Comparison of ENCODE assay signal across 1 cellular context in the genomic region with DNA sequence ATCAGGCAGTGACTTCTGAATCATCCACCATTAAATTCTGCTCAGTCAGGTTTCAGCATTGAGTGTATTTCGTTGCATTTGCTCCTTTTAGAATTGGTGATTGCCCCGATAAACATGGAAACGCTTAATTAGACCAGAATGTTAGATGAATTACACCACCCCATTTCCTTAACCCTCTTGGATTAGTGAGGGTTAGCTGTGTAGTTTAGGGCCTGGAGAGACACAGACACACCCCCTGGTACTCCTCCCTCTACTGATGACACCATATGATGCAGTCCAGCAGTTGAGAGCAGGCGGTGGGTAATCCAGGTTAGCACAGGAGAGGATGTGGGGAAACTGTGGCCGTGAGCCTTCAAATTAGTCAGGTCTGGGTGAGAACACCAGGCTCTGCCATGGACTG.
TF ChIP-seq lines count a peak whose summit lies in the region.

No MANE protein-coding gene starts in this region.

TF ChIP-seq in K562, 482 proteins besides CTCF, POLR2A, EP300 and RAD21:
- TF ChIP-seq ZNF584 (CRISPR knock-in tag; IDR thresholded peaks at IDR 0.05; ENCODE audit: low read depth), result no peak
- no peak for TF ChIP-seq TRIM28 (IDR thresholded peaks at IDR 0.05)
- no peak for TF ChIP-seq ERF (CRISPR knock-in tag; IDR thresholded peaks at IDR 0.05)
- TF ChIP-seq TCF7L2 (IDR thresholded peaks at IDR 0.05; ENCODE audit: low read depth, low read length), result no peak
- TF ChIP-seq, protein P1, sequence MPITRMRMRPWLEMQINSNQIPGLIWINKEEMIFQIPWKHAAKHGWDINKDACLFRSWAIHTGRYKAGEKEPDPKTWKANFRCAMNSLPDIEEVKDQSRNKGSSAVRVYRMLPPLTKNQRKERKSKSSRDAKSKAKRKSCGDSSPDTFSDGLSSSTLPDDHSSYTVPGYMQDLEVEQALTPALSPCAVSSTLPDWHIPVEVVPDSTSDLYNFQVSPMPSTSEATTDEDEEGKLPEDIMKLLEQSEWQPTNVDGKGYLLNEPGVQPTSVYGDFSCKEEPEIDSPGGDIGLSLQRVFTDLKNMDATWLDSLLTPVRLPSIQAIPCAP (CRISPR knock-in tag; IDR thresholded peaks at IDR 0.05; ENCODE audit: borderline replicate concordance), result no peak
- no peak for TF ChIP-seq CUX1 (CRISPR knock-in tag; IDR thresholded peaks at IDR 0.05)
